ENCODE assay signal across 14 cellular contexts in genomic region chr6:11810854-11811643, GRCh38. TPM values are rescaled to one million over a fixed set of nuclear protein-coding genes. Genes with fewer than 3 reads are reported as not detected.
DNase-seq lines count a peak whose midpoint lies in the region; ATAC-seq and TF ChIP-seq lines count a peak whose summit lies in the region.
"Had no signal": no experiment of that assay in that cellular context is flagged by ENCODE, and none has a peak within 500 bp of the region (broad histone marks: within the 10 kb centered on the region; RNA-seq: fewer than 3 reads in every experiment).

No MANE protein-coding gene starts in this region.

- H3K4me1 ChIP-seq in lung (ENCODE audit: control insufficient read depth in 2 of 2, insufficient read depth in 2 of 2, low read length in 2 of 2) (peaks cover 0 to 7% of the 10 kb centered on the region in 2 donors), thyroid gland (peaks cover 29 to 39% of the 10 kb centered on the region in 2 donors)

- H3K9me3 ChIP-seq in lung (ENCODE audit: control insufficient read depth in 2 of 2, insufficient read depth in 1 of 2, low read length in 1 of 2), result no peaks in the 10 kb centered on the region
- H3K9me3 ChIP-seq in thyroid gland, result no peaks in the 10 kb centered on the region

- CTCF ChIA-PET in activated CD8-positive, alpha-beta T cell treated with anti-CD3 and anti-CD28 coated beads for 36 hours (lab: Charles Lee), result interaction anchor here (0.8 kb wide), 1 partner anchor 18 kb away, joined by 3 read pairs; no protein-coding TSS in a partner anchor
- CTCF ChIA-PET in activated CD8-positive, alpha-beta T cell treated with anti-CD3 and anti-CD28 coated beads, Interleukin-2, amount 10 ng/mL, durations not matched to agents 7 days and 5 days (lab: Charles Lee), result no interaction called here

- H3K4me3 Mint-ChIP-seq in activated CD8-positive, alpha-beta T cell treated with anti-CD3 and anti-CD28 coated beads for 36 hours, result no peak overlapping the region
- no peak overlapping the region for H3K4me3 Mint-ChIP-seq in activated CD8-positive, alpha-beta T cell treated with anti-CD3 and anti-CD28 coated beads, Interleukin-2, amount 10 ng/mL, durations not matched to agents 7 days and 5 days
- H3K4me3 Mint-ChIP-seq: activated CD4-positive, alpha-beta T cell treated with anti-CD3 and anti-CD28 coated beads, Interleukin-2, amount 10 ng/mL, durations not matched to agents 7 days and 5 days; activated naive CD4-positive, alpha-beta T cell treated with anti-CD3 and anti-CD28 coated beads, Interleukin-2, amount 10 ng/mL, durations not matched to agents 7 days and 5 days had no signal

- in situ Hi-C loops in brain microvascular endothelial cell (cut with HindIII; ENCODE audit: low pct_ligation_motif_present, low sequenced_read_pairs), result no loop called here

- H3K4me1 Mint-ChIP-seq in activated CD8-positive, alpha-beta T cell treated with anti-CD3 and anti-CD28 coated beads for 36 hours (ENCODE audit: low read depth), result peaks cover 28% of the 10 kb centered on the region
- peaks cover 13% of the 10 kb centered on the region for H3K4me1 Mint-ChIP-seq in activated CD8-positive, alpha-beta T cell treated with anti-CD3 and anti-CD28 coated beads, Interleukin-2, amount 10 ng/mL, durations not matched to agents 7 days and 5 days (ENCODE audit: low read depth)

- H3K27me3 Mint-ChIP-seq in activated CD8-positive, alpha-beta T cell treated with anti-CD3 and anti-CD28 coated beads for 36 hours, result no peaks in the 10 kb centered on the region
- H3K27me3 Mint-ChIP-seq in activated CD8-positive, alpha-beta T cell treated with anti-CD3 and anti-CD28 coated beads, Interleukin-2, amount 10 ng/mL, durations not matched to agents 7 days and 5 days (ENCODE audit: low read depth), result no peaks in the 10 kb centered on the region
- H3K27me3 Mint-ChIP-seq: activated CD4-positive, alpha-beta T cell treated with anti-CD3 and anti-CD28 coated beads, Interleukin-2, amount 10 ng/mL, durations not matched to agents 7 days and 5 days had no signal

- no peak for TF ChIP-seq POLR2A in thyroid gland (IDR thresholded peaks at IDR 0.05)

- no peak for TF ChIP-seq CTCF in activated CD8-positive, alpha-beta T cell treated with anti-CD3 and anti-CD28 coated beads for 36 hours (IDR thresholded peaks at IDR 0.05)
- no peak for TF ChIP-seq CTCF in brain microvascular endothelial cell (IDR thresholded peaks at IDR 0.05; ENCODE audit: low read depth, low read length, missing control alignments)
- TF ChIP-seq CTCF in lung (IDR thresholded peaks at IDR 0.05; ENCODE audit: control extremely low read depth, extremely low read depth), result no peak
- no peak for TF ChIP-seq CTCF in thyroid gland (IDR thresholded peaks at IDR 0.05)

- H3K27me3 ChIP-seq in brain microvascular endothelial cell (replicated peaks) (no peaks in the 10 kb centered on the region), lung (ENCODE audit: control insufficient read depth, insufficient read depth) (no peaks in the 10 kb centered on the region), thyroid gland (no peaks in the 10 kb centered on the region)
- H3K27me3 ChIP-seq: dorsolateral prefrontal cortex had no signal

- POLR2A ChIA-PET in activated CD8-positive, alpha-beta T cell treated with anti-CD3 and anti-CD28 coated beads for 36 hours (lab: Charles Lee), result interaction anchor here (1.0 kb wide), 1 partner anchor 79 kb away, joined by 5 read pairs; no protein-coding TSS in a partner anchor
- POLR2A ChIA-PET in activated CD8-positive, alpha-beta T cell treated with anti-CD3 and anti-CD28 coated beads, Interleukin-2, amount 10 ng/mL, durations not matched to agents 7 days and 5 days (lab: Charles Lee), result no interaction called here

- DNase-seq in activated CD8-positive, alpha-beta T cell treated with anti-CD3 and anti-CD28 coated beads for 36 hours, result no peak
- no peak for DNase-seq in activated CD8-positive, alpha-beta T cell treated with anti-CD3 and anti-CD28 coated beads, Interleukin-2, amount 10 ng/mL, durations not matched to agents 7 days and 5 days
- DNase-seq in brain microvascular endothelial cell, result peak; percentile 41
- no peak for DNase-seq in lung (ENCODE audit: low spot score)
- no peak for DNase-seq in thyroid gland
- no peak for DNase-seq in germinal center (ENCODE audit: low spot score)
- no peak for DNase-seq in NCI-H2107 treated with DMSO at 0.1 percent for 48 hours (lab: John Stamatoyannopoulos, UW; ENCODE audit: unreplicated experiment)
- DNase-seq: activated CD4-positive, alpha-beta T cell treated with anti-CD3 and anti-CD28 coated beads, Interleukin-2, amount 10 ng/mL, durations not matched to agents 7 days and 5 days; activated naive CD4-positive, alpha-beta T cell treated with anti-CD3 and anti-CD28 coated beads, Interleukin-2, amount 10 ng/mL, durations not matched to agents 7 days and 5 days; H7; NCI-H1694 treated with DMSO at 0.1 percent for 48 hours had no signal

- ATAC-seq in activated CD8-positive, alpha-beta T cell treated with anti-CD3 and anti-CD28 coated beads for 36 hours, result no peak
- no peak for ATAC-seq in activated CD8-positive, alpha-beta T cell treated with anti-CD3 and anti-CD28 coated beads, Interleukin-2, amount 10 ng/mL, durations not matched to agents 7 days and 5 days
- ATAC-seq in lung (ENCODE audit: insufficient read depth, low FRiP score) (peak; percentile 17), HG02970 (IDR thresholded peaks at IDR 0.05; ENCODE audit: low FRiP score, unreplicated experiment) (no peak)
- ATAC-seq: HepG2 had no signal

- H3K36me3 ChIP-seq in brain microvascular endothelial cell (replicated peaks), result no peaks in the 10 kb centered on the region
- H3K36me3 ChIP-seq in lung (ENCODE audit: control insufficient read depth in 2 of 2, insufficient read depth in 2 of 2, low read length in 2 of 2), result no peaks in the 10 kb centered on the region
- H3K36me3 ChIP-seq in thyroid gland, result no peaks in the 10 kb centered on the region

- intact Hi-C loops in activated CD8-positive, alpha-beta T cell treated with anti-CD3 and anti-CD28 coated beads for 36 hours (cut with micrococcal nuclease), result no loop called here
- intact Hi-C loops in thyroid gland (cut with DNase I), result no loop called here

- H3K27ac ChIP-seq in brain microvascular endothelial cell (no peak overlapping the region), lung (ENCODE audit: low read depth in 1 of 2, low read length in 1 of 2) (peak overlapping the region in 1 of 2 donors; percentile 27), thyroid gland (peak overlapping the region; percentile 58 to 92 (median 73))

- H3K4me3 ChIP-seq in brain microvascular endothelial cell (ENCODE audit: low read depth, low read length), result no peak overlapping the region
- no peak overlapping the region for H3K4me3 ChIP-seq in lung
- H3K4me3 ChIP-seq in thyroid gland (replicated peaks in 1 of 3), result no peak overlapping the region

- peak overlapping the region; percentile 30 for H3K27ac Mint-ChIP-seq in activated CD8-positive, alpha-beta T cell treated with anti-CD3 and anti-CD28 coated beads for 36 hours
- H3K27ac Mint-ChIP-seq in activated CD8-positive, alpha-beta T cell treated with anti-CD3 and anti-CD28 coated beads, Interleukin-2, amount 10 ng/mL, durations not matched to agents 7 days and 5 days, result no peak overlapping the region
- H3K27ac Mint-ChIP-seq: activated CD4-positive, alpha-beta T cell treated with anti-CD3 and anti-CD28 coated beads, Interleukin-2, amount 10 ng/mL, durations not matched to agents 7 days and 5 days; activated naive CD4-positive, alpha-beta T cell treated with anti-CD3 and anti-CD28 coated beads, Interleukin-2, amount 10 ng/mL, durations not matched to agents 7 days and 5 days had no signal

- 57 to 75% methylated on average over 12 of the region's 12 CpGs for WGBS in lung, 2 donors
- WGBS in thyroid gland, 2 donors, result 44 to 50% methylated on average over 12 of the region's 12 CpGs

- H3K9me3 Mint-ChIP-seq in activated CD8-positive, alpha-beta T cell treated with anti-CD3 and anti-CD28 coated beads for 36 hours, result no peaks in the 10 kb centered on the region
- H3K9me3 Mint-ChIP-seq in activated CD8-positive, alpha-beta T cell treated with anti-CD3 and anti-CD28 coated beads, Interleukin-2, amount 10 ng/mL, durations not matched to agents 7 days and 5 days (ENCODE audit: insufficient read depth), result no peaks in the 10 kb centered on the region
- H3K9me3 Mint-ChIP-seq: activated CD4-positive, alpha-beta T cell treated with anti-CD3 and anti-CD28 coated beads, Interleukin-2, amount 10 ng/mL, durations not matched to agents 7 days and 5 days; activated naive CD4-positive, alpha-beta T cell treated with anti-CD3 and anti-CD28 coated beads, Interleukin-2, amount 10 ng/mL, durations not matched to agents 7 days and 5 days had no signal

- no peaks in the 10 kb centered on the region for H3K36me3 Mint-ChIP-seq in activated CD8-positive, alpha-beta T cell treated with anti-CD3 and anti-CD28 coated beads for 36 hours (ENCODE audit: low read depth)
- no peaks in the 10 kb centered on the region for H3K36me3 Mint-ChIP-seq in activated CD8-positive, alpha-beta T cell treated with anti-CD3 and anti-CD28 coated beads, Interleukin-2, amount 10 ng/mL, durations not matched to agents 7 days and 5 days (ENCODE audit: low read depth)
- H3K36me3 Mint-ChIP-seq: activated naive CD4-positive, alpha-beta T cell treated with anti-CD3 and anti-CD28 coated beads, Interleukin-2, amount 10 ng/mL, durations not matched to agents 7 days and 5 days had no signal

RNA-seq across cellular contexts. Expression of gene ADTRP, which starts 32.4 kb away (rescaled TPM):
- 10 to 100 TPM; 20.0 to 21.9 TPM for total RNA-seq in activated CD8-positive, alpha-beta T cell treated with anti-CD3 and anti-CD28 coated beads for 36 hours
- total RNA-seq in activated CD8-positive, alpha-beta T cell treated with anti-CD3 and anti-CD28 coated beads, Interleukin-2, amount 10 ng/mL, durations not matched to agents 7 days and 5 days, result under 1 TPM; 0.63 to 0.68 TPM
- total RNA-seq in lung (1 to 10 TPM; 7.3 to 8.0 TPM), thyroid gland (1 to 10 TPM in 1 of 4 donors, under 1 TPM in 1, not detected in 2; 0.40 to 3.5 TPM)
- polyA plus RNA-seq in lung, result 1 to 10 TPM; 3.9 to 4.0 TPM
- total RNA-seq: HepG2 had no signal
- polyA plus RNA-seq: HepG2 had no signal
